In the genomic region with DNA sequence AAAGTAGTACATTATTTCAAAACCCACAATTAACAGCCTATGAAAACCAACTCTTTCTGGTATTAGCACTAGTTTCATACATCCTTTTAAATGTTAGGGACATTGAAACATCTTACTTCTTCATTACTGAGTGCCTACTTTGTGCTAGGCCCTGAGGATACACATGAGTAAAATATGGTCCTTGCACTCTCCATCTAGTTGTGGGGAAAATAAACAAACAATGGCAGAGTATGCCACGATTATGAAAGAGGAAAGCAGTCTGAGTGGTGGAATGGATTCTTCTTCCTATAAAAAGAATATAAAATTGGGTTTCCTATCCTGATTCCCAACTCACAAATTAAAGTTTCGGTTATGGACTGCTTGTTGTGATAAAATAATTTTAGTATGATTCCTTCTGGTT, we compare ENCODE assay signal across 16 cellular contexts.
DNase-seq lines count a peak whose midpoint lies in the region; ATAC-seq and TF ChIP-seq lines count a peak whose summit lies in the region.
"Had no signal": no experiment of that assay in that cellular context is flagged by ENCODE, and none has a peak within 500 bp of the region (broad histone marks: within the 10 kb centered on the region; RNA-seq: fewer than 3 reads in every experiment).

No MANE protein-coding gene starts in this region.

- WGBS in mesenchymal stem cell, result no CpG with 5 or more reads among the region's 2 CpGs
- 8 to 22% (median 15%) methylated on average over 2 of the region's 2 CpGs for WGBS in ovary, 3 donors

- H3K4me3 ChIP-seq in mesenchymal stem cell (ENCODE audit: insufficient read depth in 1 of 2, low read depth in 1 of 2, low read length in 2 of 2) (no peak overlapping the region), subcutaneous abdominal adipose tissue (ENCODE audit: low read depth in 1 of 5, low read length in 5 of 5) (no peak overlapping the region), ovary (no peak overlapping the region)
- H3K4me3 ChIP-seq: cardiac muscle cell, GM23248 had no signal

- H3K4me3 Mint-ChIP-seq in activated T-cell treated with anti-CD3 and anti-CD28 coated beads, Interleukin-2, amount 50 U/mL, for 24 hours, result no peak overlapping the region
- H3K4me3 Mint-ChIP-seq in activated T-cell treated with anti-CD3 and anti-CD28 coated beads, Interleukin-2, amount 50 U/mL, for 4 hours, result no peak overlapping the region
- H3K4me3 Mint-ChIP-seq in activated T-helper 1 cell treated with anti-CD3 and anti-CD28 coated beads, Interleukin-12 subunit alpha, Interleukin-12 subunit beta, Interleukin-2, Interleukin-4 antibody, amounts not matched to agents 30 ng/mL and 10 ng/mL and 1 ng/mL, durations not matched to agents 14 hours and 24 hours and 36 hours, result no peak overlapping the region
- H3K4me3 Mint-ChIP-seq in chondrocyte (ENCODE audit: unreplicated experiment), result no peak overlapping the region

- H3K27me3 ChIP-seq in mesenchymal stem cell (ENCODE audit: control insufficient read depth in 1 of 2, insufficient read depth in 1 of 2, low read length in 2 of 2), result no peaks in the 10 kb centered on the region
- H3K27me3 ChIP-seq in subcutaneous abdominal adipose tissue (ENCODE audit: control insufficient read depth in 5 of 5, insufficient read depth in 4 of 5, low read length in 5 of 5), result no peaks in the 10 kb centered on the region
- no peaks in the 10 kb centered on the region for H3K27me3 ChIP-seq in ovary
- H3K27me3 ChIP-seq: cardiac muscle cell had no signal

- H3K27ac ChIP-seq in mesenchymal stem cell (ENCODE audit: low read length, poor library complexity, severe bottlenecking) (no peak overlapping the region), subcutaneous abdominal adipose tissue (ENCODE audit: low read depth, low read length) (peak overlapping the region; percentile 86), ovary (peak overlapping the region in 1 of 2 donors; percentile 10)
- H3K27ac ChIP-seq: cardiac muscle cell, GM23248 had no signal

- no peaks in the 10 kb centered on the region for H3K9me3 Mint-ChIP-seq in activated T-cell treated with anti-CD3 and anti-CD28 coated beads, Interleukin-2, amount 50 U/mL, for 24 hours
- no peaks in the 10 kb centered on the region for H3K9me3 Mint-ChIP-seq in activated T-cell treated with anti-CD3 and anti-CD28 coated beads, Interleukin-2, amount 50 U/mL, for 4 hours
- H3K9me3 Mint-ChIP-seq in activated T-helper 1 cell treated with anti-CD3 and anti-CD28 coated beads, Interleukin-12 subunit alpha, Interleukin-12 subunit beta, Interleukin-2, Interleukin-4 antibody, amounts not matched to agents 30 ng/mL and 10 ng/mL and 1 ng/mL, durations not matched to agents 14 hours and 24 hours and 36 hours, result peaks cover 6% of the 10 kb centered on the region
- no peaks in the 10 kb centered on the region for H3K9me3 Mint-ChIP-seq in chondrocyte (ENCODE audit: low read depth)

- peaks cover 25% of the 10 kb centered on the region for H3K79me1 ChIP-seq in mesenchymal stem cell (replicated peaks; ENCODE audit: low read length, poor library complexity, severe bottlenecking)

- peak overlapping the region; percentile 56 for H3K27ac Mint-ChIP-seq in activated T-cell treated with anti-CD3 and anti-CD28 coated beads, Interleukin-2, amount 50 U/mL, for 24 hours
- peak overlapping the region; percentile 93 for H3K27ac Mint-ChIP-seq in activated T-helper 1 cell treated with anti-CD3 and anti-CD28 coated beads, Interleukin-12 subunit alpha, Interleukin-12 subunit beta, Interleukin-2, Interleukin-4 antibody, amounts not matched to agents 30 ng/mL and 10 ng/mL and 1 ng/mL, durations not matched to agents 14 hours and 24 hours and 36 hours
- no peak overlapping the region for H3K27ac Mint-ChIP-seq in chondrocyte (ENCODE audit: unreplicated experiment)

- H3K9ac ChIP-seq in mesenchymal stem cell (ENCODE audit: low read length), result peak overlapping the region; percentile 52
- no peak overlapping the region for H3K9ac ChIP-seq in subcutaneous abdominal adipose tissue (ENCODE audit: low read length in 5 of 5)
- H3K9ac ChIP-seq: GM23248 had no signal

- no peak for TF ChIP-seq POLR2A in ovary (IDR thresholded peaks at IDR 0.05)

- H3K36me3 ChIP-seq in mesenchymal stem cell (ENCODE audit: control insufficient read depth in 1 of 2, insufficient read depth in 2 of 2, low read depth in 1 of 2, low read length in 2 of 2), result no peaks in the 10 kb centered on the region
- no peaks in the 10 kb centered on the region for H3K36me3 ChIP-seq in subcutaneous abdominal adipose tissue (ENCODE audit: control insufficient read depth in 5 of 5, insufficient read depth in 5 of 5, low read length in 5 of 5)
- H3K36me3 ChIP-seq in ovary, result no peaks in the 10 kb centered on the region
- H3K36me3 ChIP-seq: cardiac muscle cell had no signal

- no peak overlapping the region for H2AFZ ChIP-seq in mesenchymal stem cell (ENCODE audit: low read depth, low read length)
- H2AFZ ChIP-seq: GM23248 had no signal

- TF ChIP-seq CTCF in GM20000 (IDR thresholded peaks at IDR 0.05; ENCODE audit: extremely low read depth, missing control alignments) (no peak), chondrocyte (IDR thresholded peaks at IDR 0.05) (no peak), ovary (IDR thresholded peaks at IDR 0.05) (no peak)

- no peak overlapping the region for H3K23ac ChIP-seq in mesenchymal stem cell (ENCODE audit: low read length in 2 of 2)

- H2BK5ac ChIP-seq in mesenchymal stem cell (ENCODE audit: low read depth, low read length, poor library complexity, severe bottlenecking), result no peak overlapping the region

- no peak overlapping the region for H2AK5ac ChIP-seq in mesenchymal stem cell (ENCODE audit: low read length, severe bottlenecking)

- no peak overlapping the region for H3K18ac ChIP-seq in mesenchymal stem cell (ENCODE audit: low read depth in 1 of 2, low read length in 2 of 2)

- no peak overlapping the region for H2BK15ac ChIP-seq in mesenchymal stem cell (ENCODE audit: low read depth, poor library complexity, severe bottlenecking)

- no peaks in the 10 kb centered on the region for H3K27me3 Mint-ChIP-seq in activated T-cell treated with anti-CD3 and anti-CD28 coated beads, Interleukin-2, amount 50 U/mL, for 24 hours
- H3K27me3 Mint-ChIP-seq in activated T-cell treated with anti-CD3 and anti-CD28 coated beads, Interleukin-2, amount 50 U/mL, for 4 hours (ENCODE audit: low read depth), result no peaks in the 10 kb centered on the region
- no peaks in the 10 kb centered on the region for H3K27me3 Mint-ChIP-seq in activated T-helper 1 cell treated with anti-CD3 and anti-CD28 coated beads, Interleukin-12 subunit alpha, Interleukin-12 subunit beta, Interleukin-2, Interleukin-4 antibody, amounts not matched to agents 30 ng/mL and 10 ng/mL and 1 ng/mL, durations not matched to agents 14 hours and 24 hours and 36 hours (ENCODE audit: insufficient read depth)
- H3K27me3 Mint-ChIP-seq in chondrocyte (ENCODE audit: low read depth), result no peaks in the 10 kb centered on the region

- intact Hi-C loops in activated T-helper 1 cell treated with anti-CD3 and anti-CD28 coated beads, Interleukin-12 subunit alpha, Interleukin-12 subunit beta, Interleukin-2, Interleukin-4 antibody, amounts not matched to agents 30 ng/mL and 10 ng/mL and 1 ng/mL, durations not matched to agents 14 hours and 24 hours and 36 hours (cut with micrococcal nuclease), result no loop called here
- intact Hi-C loops in ovary (cut with DNase I), result no loop called here

- H3K14ac ChIP-seq in mesenchymal stem cell (ENCODE audit: low read length in 2 of 2), result no peak overlapping the region

- DNase-seq in activated T-cell treated with anti-CD3 and anti-CD28 coated beads, Interleukin-2, amount 50 U/mL, for 24 hours, result no peak
- no peak for DNase-seq in activated T-cell treated with anti-CD3 and anti-CD28 coated beads, Interleukin-2, amount 50 U/mL, for 4 hours
- no peak for DNase-seq in activated T-helper 1 cell treated with anti-CD3 and anti-CD28 coated beads, Interleukin-12 subunit alpha, Interleukin-12 subunit beta, Interleukin-2, Interleukin-4 antibody, amounts not matched to agents 30 ng/mL and 10 ng/mL and 1 ng/mL, durations not matched to agents 14 hours and 24 hours and 36 hours (ENCODE audit: low spot score)
- DNase-seq in mesenchymal stem cell (peak; percentile 49), GM20000 (ENCODE audit: low spot score) (no peak), chondrocyte (ENCODE audit: low spot score) (no peak), ovary (no peak)
- DNase-seq: ACHN; activated CD4-positive, alpha-beta T cell treated with anti-CD3 and anti-CD28 coated beads for 48 hours; activated T-cell treated with anti-CD3 and anti-CD28 coated beads, Interleukin-2, amount 50 U/mL, for 48 hours; erythroblast; NCI-H146; posterior cingulate gyrus had no signal

- H3K4me1 ChIP-seq in mesenchymal stem cell (ENCODE audit: control insufficient read depth, insufficient read depth, low read depth, low read length), result peaks cover 2% of the 10 kb centered on the region
- H3K4me1 ChIP-seq in subcutaneous abdominal adipose tissue (ENCODE audit: control insufficient read depth in 5 of 5, insufficient read depth in 5 of 5, low read length in 5 of 5), result peaks cover 5 to 51% (median 24%) of the 10 kb centered on the region in 5 donors
- H3K4me1 ChIP-seq in ovary (ENCODE audit: insufficient read depth), result peaks cover 13% of the 10 kb centered on the region

- TF ChIP-seq EP300 in ovary (IDR thresholded peaks at IDR 0.05), result no peak

- peaks cover 14% of the 10 kb centered on the region for H3K36me3 Mint-ChIP-seq in activated T-cell treated with anti-CD3 and anti-CD28 coated beads, Interleukin-2, amount 50 U/mL, for 24 hours (ENCODE audit: low read depth)
- peaks cover 22% of the 10 kb centered on the region for H3K36me3 Mint-ChIP-seq in activated T-cell treated with anti-CD3 and anti-CD28 coated beads, Interleukin-2, amount 50 U/mL, for 4 hours (ENCODE audit: insufficient read depth)
- H3K36me3 Mint-ChIP-seq in activated T-helper 1 cell treated with anti-CD3 and anti-CD28 coated beads, Interleukin-12 subunit alpha, Interleukin-12 subunit beta, Interleukin-2, Interleukin-4 antibody, amounts not matched to agents 30 ng/mL and 10 ng/mL and 1 ng/mL, durations not matched to agents 14 hours and 24 hours and 36 hours (ENCODE audit: low read depth), result peaks cover 44% of the 10 kb centered on the region
- H3K36me3 Mint-ChIP-seq in chondrocyte (ENCODE audit: low read depth), result peaks cover 1% of the 10 kb centered on the region

- no peak overlapping the region for H3K4me2 ChIP-seq in mesenchymal stem cell (ENCODE audit: low read length, poor library complexity, severe bottlenecking)

- ATAC-seq in activated T-cell treated with anti-CD3 and anti-CD28 coated beads, Interleukin-2, amount 50 U/mL, for 4 hours, result no peak

- no peak overlapping the region for H2BK12ac ChIP-seq in mesenchymal stem cell (ENCODE audit: low read length in 2 of 2)

- H2BK120ac ChIP-seq in mesenchymal stem cell (ENCODE audit: low read depth, low read length), result no peak overlapping the region

- H3K4me1 Mint-ChIP-seq in activated T-cell treated with anti-CD3 and anti-CD28 coated beads, Interleukin-2, amount 50 U/mL, for 24 hours (ENCODE audit: low read depth), result peaks cover 67% of the 10 kb centered on the region
- H3K4me1 Mint-ChIP-seq in activated T-cell treated with anti-CD3 and anti-CD28 coated beads, Interleukin-2, amount 50 U/mL, for 4 hours (ENCODE audit: low read depth), result peaks cover 49% of the 10 kb centered on the region
- H3K4me1 Mint-ChIP-seq in activated T-helper 1 cell treated with anti-CD3 and anti-CD28 coated beads, Interleukin-12 subunit alpha, Interleukin-12 subunit beta, Interleukin-2, Interleukin-4 antibody, amounts not matched to agents 30 ng/mL and 10 ng/mL and 1 ng/mL, durations not matched to agents 14 hours and 24 hours and 36 hours (ENCODE audit: low read depth), result peaks cover 81% of the 10 kb centered on the region
- peaks cover 37% of the 10 kb centered on the region for H3K4me1 Mint-ChIP-seq in chondrocyte (ENCODE audit: low read depth)

- no peaks in the 10 kb centered on the region for H3K9me3 ChIP-seq in mesenchymal stem cell (ENCODE audit: control insufficient read depth, low read length)
- H3K9me3 ChIP-seq in subcutaneous abdominal adipose tissue (ENCODE audit: control insufficient read depth in 5 of 5, low read length in 5 of 5), result no peaks in the 10 kb centered on the region
- H3K9me3 ChIP-seq in ovary, result no peaks in the 10 kb centered on the region

- no peak overlapping the region for H3K4ac ChIP-seq in mesenchymal stem cell (ENCODE audit: low read depth in 1 of 2, low read length in 2 of 2)

- H4K91ac ChIP-seq in mesenchymal stem cell (ENCODE audit: low read length), result no peak overlapping the region

- H4K8ac ChIP-seq in mesenchymal stem cell (ENCODE audit: low read length), result no peak overlapping the region
